8 cellular contexts compared by ENCODE assay signal in genomic region chr22:18110944-18111758, GRCh38. TPM values are rescaled to one million over a fixed set of nuclear protein-coding genes. Genes with fewer than 3 reads are reported as not detected.
A peak's percentile ranks its signal among the peaks of the same experiment; 100 is the strongest.
DNase-seq lines count a peak whose midpoint lies in the region; ATAC-seq lines count a peak whose summit lies in the region.

No MANE protein-coding gene starts in this region.

- DNase-seq in Right ventricle myocardium inferior (ENCODE audit: missing footprints), result no peak
- DNase-seq in cardiac septum (ENCODE audit: low spot score), result no peak
- no peak for DNase-seq in OCI-M2 (lab: John Stamatoyannopoulos, UW; ENCODE audit: unreplicated experiment)
- DNase-seq in OCI-M1 (lab: John Stamatoyannopoulos, UW), result no peak
- DNase-seq in D341Med (ENCODE audit: low spot score), result no peak

- H3K9me3 ChIP-seq in ectodermal cell (ENCODE audit: control insufficient read depth, low read length) (no peaks in the 10 kb centered on the region), muscle layer of duodenum (ENCODE audit: control insufficient read depth in 1 of 2, low read length in 2 of 2) (no peaks in the 10 kb centered on the region)

- H3K27ac ChIP-seq in ectodermal cell (ENCODE audit: insufficient read depth, low read depth, low read length, poor library complexity, severe bottlenecking), result no peak overlapping the region
- H3K27ac ChIP-seq in muscle layer of duodenum (ENCODE audit: low read length), result no peak overlapping the region

- ATAC-seq in Right ventricle myocardium inferior (peak; percentile 6), HG03460 (IDR thresholded peaks at IDR 0.05; ENCODE audit: unreplicated experiment) (no peak)

- H3K36me3 ChIP-seq in ectodermal cell (ENCODE audit: control insufficient read depth, insufficient read depth, low read length) (no peaks in the 10 kb centered on the region), muscle layer of duodenum (ENCODE audit: control insufficient read depth in 1 of 2, insufficient read depth in 2 of 2, low read length in 2 of 2) (no peaks in the 10 kb centered on the region)

- H3K4me3 ChIP-seq in ectodermal cell (ENCODE audit: insufficient read depth, low read depth, low read length), result peak overlapping the region; percentile 27
- peak overlapping the region; percentile 30 to 58 for H3K4me3 ChIP-seq in muscle layer of duodenum (ENCODE audit: low read depth in 1 of 2, low read length in 2 of 2)

- intact Hi-C loops in Right ventricle myocardium inferior (cut with DNase I), result no loop called here
- intact Hi-C loops in cardiac septum (cut with DNase I), result no loop called here

- 45% methylated on average over 41 of the region's 41 CpGs for WGBS in ectodermal cell, 2 experiments

- H3K27me3 ChIP-seq in ectodermal cell (ENCODE audit: control insufficient read depth, insufficient read depth, low read length, poor library complexity, severe bottlenecking) (peaks cover 36% of the 10 kb centered on the region), muscle layer of duodenum (ENCODE audit: low read depth, low read length) (peaks cover 5% of the 10 kb centered on the region)

- H3K4me1 ChIP-seq in ectodermal cell (ENCODE audit: control insufficient read depth, insufficient read depth, low read length) (peaks cover 8% of the 10 kb centered on the region), muscle layer of duodenum (ENCODE audit: control insufficient read depth in 1 of 2, insufficient read depth in 2 of 2, low read length in 2 of 2) (peaks cover 0 to 14% of the 10 kb centered on the region in 2 donors)

RNA-seq across cellular contexts. Expression of gene TUBA8, which starts 0.5 kb away (rescaled TPM):
- total RNA-seq in Right ventricle myocardium inferior, result 243 TPM
- 84.0 TPM for total RNA-seq in cardiac septum
- polyA plus RNA-seq in ectodermal cell (2013, experiment 1 of 4), result 1.2 TPM
- 0.94 TPM for polyA plus RNA-seq in ectodermal cell (2013, experiment 2 of 4)
- 0.80 TPM for polyA plus RNA-seq in ectodermal cell (2013, experiment 3 of 4)
- polyA plus RNA-seq in ectodermal cell (2013, experiment 4 of 4), result 1.0 TPM

RNA-seq across cellular contexts. Expression of gene PEX26, which starts 33.4 kb away (rescaled TPM):
- total RNA-seq in Right ventricle myocardium inferior (19.4 TPM), cardiac septum (24.9 TPM)
- polyA plus RNA-seq in ectodermal cell (2013, experiment 1 of 4), result 43.1 TPM
- 48.1 TPM for polyA plus RNA-seq in ectodermal cell (2013, experiment 2 of 4)
- 29.9 TPM for polyA plus RNA-seq in ectodermal cell (2013, experiment 3 of 4)
- polyA plus RNA-seq in ectodermal cell (2013, experiment 4 of 4), result 32.1 TPM

RNA-seq across cellular contexts. Expression of gene USP18, which starts 38.8 kb away (rescaled TPM):
- 2.7 TPM for total RNA-seq in Right ventricle myocardium inferior
- 1.4 TPM for total RNA-seq in cardiac septum
- 1.4 TPM for polyA plus RNA-seq in ectodermal cell (2013, experiment 1 of 4)
- polyA plus RNA-seq in ectodermal cell (2013, experiment 2 of 4), result 0.94 TPM
- polyA plus RNA-seq in ectodermal cell (2013, experiment 3 of 4), result 1.2 TPM
- 0.97 TPM for polyA plus RNA-seq in ectodermal cell (2013, experiment 4 of 4)
